In genomic region chr1:91871994-91872393, GRCh38 we compare ENCODE assay signal across 14 cellular contexts. TPM values are rescaled to one million over a fixed set of nuclear protein-coding genes. Genes with fewer than 3 reads are reported as not detected.
DNase-seq lines count a peak whose midpoint lies in the region; ATAC-seq and TF ChIP-seq lines count a peak whose summit lies in the region.
"Had no signal": no experiment of that assay in that cellular context is flagged by ENCODE, and none has a peak within 500 bp of the region (broad histone marks: within the 10 kb centered on the region; RNA-seq: fewer than 3 reads in every experiment).

No MANE protein-coding gene starts in this region.

- H3K27ac Mint-ChIP-seq in MCF 10A (ENCODE audit: low read depth, unreplicated experiment) = peak overlapping the region; percentile 76
- no peak overlapping the region for H3K27ac Mint-ChIP-seq in activated CD4-positive, alpha-beta memory T cell treated with anti-CD3 and anti-CD28 coated beads, Interleukin-2, amount 10 ng/mL, durations not matched to agents 7 days and 5 days
- H3K27ac Mint-ChIP-seq: activated CD4-positive, alpha-beta memory T cell treated with anti-CD3 and anti-CD28 coated beads for 36 hours; mesothelial cell of epicardium had no signal

- no peak for TF ChIP-seq RAD21 in IMR-90 (IDR thresholded peaks at IDR 0.05; ENCODE audit: low read length)

- H2BK20ac ChIP-seq in IMR-90 (ENCODE audit: low read depth, low read length) = no peak overlapping the region

- no peaks in the 10 kb centered on the region for H3K27me3 ChIP-seq in BLaER1
- peaks cover 1% of the 10 kb centered on the region for H3K27me3 ChIP-seq in IMR-90 (ENCODE audit: control insufficient read depth, insufficient read depth, low read length)
- no peaks in the 10 kb centered on the region for H3K27me3 ChIP-seq in mesenchymal stem cell (ENCODE audit: control insufficient read depth in 1 of 2, insufficient read depth in 1 of 2, low read length in 2 of 2)

- H3K56ac ChIP-seq in IMR-90 (ENCODE audit: extremely low read depth, insufficient read depth, low read length) = no peak overlapping the region

- H2BK15ac ChIP-seq in IMR-90 (ENCODE audit: low read depth, low read length) (no peak overlapping the region), mesenchymal stem cell (ENCODE audit: low read depth, poor library complexity, severe bottlenecking) (no peak overlapping the region)

- H3K79me1 ChIP-seq in IMR-90 (ENCODE audit: low read depth in 1 of 2, low read length in 2 of 2) = peaks cover 16 to 38% of the 10 kb centered on the region in 2 experiments; a peak in 3 of 4 replicates
- peaks cover 55% of the 10 kb centered on the region for H3K79me1 ChIP-seq in mesenchymal stem cell (replicated peaks; ENCODE audit: low read length, poor library complexity, severe bottlenecking)

- H3K4me3 ChIP-seq in BLaER1 (no peak overlapping the region), IMR-90 (ENCODE audit: insufficient read depth, low read depth, low read length) (no peak overlapping the region), mesenchymal stem cell (ENCODE audit: insufficient read depth in 1 of 2, low read depth in 1 of 2, low read length in 2 of 2) (peak overlapping the region in 1 of 2 experiments; percentile 44)

- no peaks in the 10 kb centered on the region for H4K20me1 ChIP-seq in BLaER1
- H4K20me1 ChIP-seq in IMR-90 (ENCODE audit: insufficient read depth, low read length) = peaks cover 16% of the 10 kb centered on the region; the same call in 1 of the 2 replicates

- CTCF ChIA-PET in IMR-90 (lab: Yijun Ruan, JAX) (interaction anchor here (0.6 kb wide), 1 partner anchor 30 kb away, joined by 3 read pairs; no protein-coding TSS in a partner anchor), MCF 10A (lab: Yijun Ruan, JAX) (interaction anchor here (0.9 to 1.8 kb wide), 7 partner anchors 9 to 359 kb away, joined by 3 to 8 read pairs (median 4); no protein-coding TSS in a partner anchor)
- CTCF ChIA-PET in activated CD4-positive, alpha-beta memory T cell treated with anti-CD3 and anti-CD28 coated beads, Interleukin-2, amount 10 ng/mL, durations not matched to agents 7 days and 5 days (lab: Charles Lee) = interaction anchor here (0.6 to 1.6 kb wide), 2 partner anchors 12 to 13 kb away, joined by 5 to 9 read pairs; no protein-coding TSS in a partner anchor

- DNase-seq in IMR-90 (peak; percentile 64), MCF 10A (ENCODE audit: unreplicated experiment) (no peak), mesenchymal stem cell (no peak), SIG-M5 (lab: John Stamatoyannopoulos, UW) (no peak), foreskin melanocyte (no peak)
- no peak for DNase-seq in activated CD4-positive, alpha-beta memory T cell treated with anti-CD3 and anti-CD28 coated beads, Interleukin-2, amount 10 ng/mL, durations not matched to agents 7 days and 5 days
- DNase-seq: activated gamma-delta T cell, GOT3, NCI-H1048, NCI-H345 had no signal

- H3K4me1 ChIP-seq in BLaER1 = peaks cover 20% of the 10 kb centered on the region
- H3K4me1 ChIP-seq in IMR-90 (ENCODE audit: control insufficient read depth, insufficient read depth, low read length) = peaks cover 9% of the 10 kb centered on the region
- H3K4me1 ChIP-seq in mesenchymal stem cell (ENCODE audit: control insufficient read depth, insufficient read depth, low read depth, low read length) = peaks cover 8% of the 10 kb centered on the region

- no peak overlapping the region for H3K4ac ChIP-seq in IMR-90 (ENCODE audit: low read depth, low read length)
- no peak overlapping the region for H3K4ac ChIP-seq in mesenchymal stem cell (ENCODE audit: low read depth in 1 of 2, low read length in 2 of 2)

- no peaks in the 10 kb centered on the region for H3K9me3 Mint-ChIP-seq in MCF 10A (ENCODE audit: unreplicated experiment)
- no peaks in the 10 kb centered on the region for H3K9me3 Mint-ChIP-seq in activated CD4-positive, alpha-beta memory T cell treated with anti-CD3 and anti-CD28 coated beads, Interleukin-2, amount 10 ng/mL, durations not matched to agents 7 days and 5 days
- H3K9me3 Mint-ChIP-seq: activated CD4-positive, alpha-beta memory T cell treated with anti-CD3 and anti-CD28 coated beads for 36 hours; mesothelial cell of epicardium had no signal

- H3K4me1 Mint-ChIP-seq in MCF 10A (ENCODE audit: insufficient read depth, unreplicated experiment) = peaks cover 44% of the 10 kb centered on the region
- peaks cover 61% of the 10 kb centered on the region for H3K4me1 Mint-ChIP-seq in activated CD4-positive, alpha-beta memory T cell treated with anti-CD3 and anti-CD28 coated beads, Interleukin-2, amount 10 ng/mL, durations not matched to agents 7 days and 5 days

- H2AFZ ChIP-seq in IMR-90 (replicated peaks; ENCODE audit: low read length, poor library complexity) (no peak overlapping the region), mesenchymal stem cell (ENCODE audit: low read depth, low read length) (no peak overlapping the region)

- peak overlapping the region; percentile 37 for H3K4me3 Mint-ChIP-seq in MCF 10A (ENCODE audit: unreplicated experiment)
- H3K4me3 Mint-ChIP-seq in activated CD4-positive, alpha-beta memory T cell treated with anti-CD3 and anti-CD28 coated beads, Interleukin-2, amount 10 ng/mL, durations not matched to agents 7 days and 5 days = no peak overlapping the region
- H3K4me3 Mint-ChIP-seq: mesothelial cell of epicardium had no signal

- no peak overlapping the region for H2AK9ac ChIP-seq in IMR-90 (replicated peaks; ENCODE audit: low read depth, low read length, poor library complexity)

- H3K18ac ChIP-seq in IMR-90 (ENCODE audit: low read depth, low read length) = no peak overlapping the region; the same call in 1 of the 2 replicates
- H3K18ac ChIP-seq in mesenchymal stem cell (ENCODE audit: low read depth in 1 of 2, low read length in 2 of 2) = no peak overlapping the region

- intact Hi-C loops in IMR-90 (cut with micrococcal nuclease) (no loop called here), MCF 10A (cut with micrococcal nuclease) (no loop called here)

- H4K5ac ChIP-seq in IMR-90 (ENCODE audit: low read depth, low read length) = no peak overlapping the region

- H4K8ac ChIP-seq in IMR-90 (ENCODE audit: low read depth in 2 of 2, low read length in 2 of 2) (no peak overlapping the region), mesenchymal stem cell (ENCODE audit: low read length) (no peak overlapping the region)

- H3K23ac ChIP-seq in IMR-90 (ENCODE audit: low read depth, low read length) = no peak overlapping the region
- no peak overlapping the region for H3K23ac ChIP-seq in mesenchymal stem cell (ENCODE audit: low read length in 2 of 2)

- no peak overlapping the region for H2BK12ac ChIP-seq in mesenchymal stem cell (ENCODE audit: low read length in 2 of 2)

- H4K91ac ChIP-seq in IMR-90 (ENCODE audit: insufficient read depth, low read depth, low read length) (no peak overlapping the region), mesenchymal stem cell (ENCODE audit: low read length) (no peak overlapping the region)

- ATAC-seq in IMR-90 (ENCODE audit: low read depth) (peak; percentile 77), GM21390 (IDR thresholded peaks at IDR 0.05; ENCODE audit: unreplicated experiment) (no peak)

- H3K9me1 ChIP-seq in IMR-90 (ENCODE audit: insufficient read depth, low read length) = peaks cover 10% of the 10 kb centered on the region

- no peaks in the 10 kb centered on the region for H3K9me3 ChIP-seq in BLaER1
- H3K9me3 ChIP-seq in IMR-90 (ENCODE audit: control insufficient read depth, insufficient read depth, low read length) = no peaks in the 10 kb centered on the region
- no peaks in the 10 kb centered on the region for H3K9me3 ChIP-seq in mesenchymal stem cell (ENCODE audit: control insufficient read depth, low read length)

- H3K27ac ChIP-seq in BLaER1 (no peak overlapping the region), IMR-90 (ENCODE audit: insufficient read depth, low read length) (no peak overlapping the region), mesenchymal stem cell (ENCODE audit: low read length, poor library complexity, severe bottlenecking) (no peak overlapping the region)

- H3K9ac ChIP-seq in BLaER1 (no peak overlapping the region), IMR-90 (ENCODE audit: low read depth, low read length) (no peak overlapping the region), mesenchymal stem cell (ENCODE audit: low read length) (peak overlapping the region; percentile 23)

- no peak for TF ChIP-seq POLR2A in IMR-90 (IDR thresholded peaks at IDR 0.05; ENCODE audit: low read depth, low read length)

- no peaks in the 10 kb centered on the region for H3K36me3 ChIP-seq in BLaER1
- no peaks in the 10 kb centered on the region for H3K36me3 ChIP-seq in IMR-90 (ENCODE audit: control insufficient read depth, insufficient read depth, low read length)
- H3K36me3 ChIP-seq in mesenchymal stem cell (ENCODE audit: control insufficient read depth in 1 of 2, insufficient read depth in 2 of 2, low read depth in 1 of 2, low read length in 2 of 2) = peaks cover 0 to 45% of the 10 kb centered on the region in 2 experiments

- no peaks in the 10 kb centered on the region for H3K27me3 Mint-ChIP-seq in MCF 10A (ENCODE audit: insufficient read depth, unreplicated experiment)
- H3K27me3 Mint-ChIP-seq in activated CD4-positive, alpha-beta memory T cell treated with anti-CD3 and anti-CD28 coated beads, Interleukin-2, amount 10 ng/mL, durations not matched to agents 7 days and 5 days = peaks cover 8% of the 10 kb centered on the region
- H3K27me3 Mint-ChIP-seq: activated CD4-positive, alpha-beta memory T cell treated with anti-CD3 and anti-CD28 coated beads for 36 hours had no signal

- BruUV-seq in IMR-90 (replicated peaks; lab: Mats Ljungman, UMichigan) (no TSS peak), MCF 10A (replicated peaks; lab: Mats Ljungman, UMichigan) (no TSS peak)

- no CpG with 5 or more reads among the region's 2 CpGs for WGBS in IMR-90 (ENCODE audit: extremely low coverage in 2 of 2, insufficient read length in 1 of 2), 2 experiments
- 81% methylated on average over 2 of the region's 2 CpGs for WGBS in mesenchymal stem cell

- dilution Hi-C loops in IMR-90 (cut with HindIII; ENCODE audit: low sequenced_read_pairs, unreplicated experiment) = no loop called here

- H2AK5ac ChIP-seq in IMR-90 (ENCODE audit: low read depth, low read length) (no peak overlapping the region), mesenchymal stem cell (ENCODE audit: low read length, severe bottlenecking) (no peak overlapping the region)

- H2BK120ac ChIP-seq in IMR-90 (ENCODE audit: low read depth, low read length) = no peak overlapping the region
- H2BK120ac ChIP-seq in mesenchymal stem cell (ENCODE audit: low read depth, low read length) = no peak overlapping the region

- in situ Hi-C loops in IMR-90 (cut with MboI; ENCODE audit: low sequenced_read_pairs) = no loop called here

- H2BK5ac ChIP-seq in IMR-90 (ENCODE audit: low read depth, low read length, poor library complexity, severe bottlenecking) (no peak overlapping the region), mesenchymal stem cell (ENCODE audit: low read depth, low read length, poor library complexity, severe bottlenecking) (no peak overlapping the region)

- peak overlapping the region; percentile 67 for H3K4me2 ChIP-seq in BLaER1
- H3K4me2 ChIP-seq in IMR-90 (ENCODE audit: low read depth, low read length) = peak overlapping the region; percentile 70
- no peak overlapping the region for H3K4me2 ChIP-seq in mesenchymal stem cell (ENCODE audit: low read length, poor library complexity, severe bottlenecking)

- H3K14ac ChIP-seq in IMR-90 (replicated peaks; ENCODE audit: low read depth, low read length) = no peak overlapping the region
- H3K14ac ChIP-seq in mesenchymal stem cell (ENCODE audit: low read length in 2 of 2) = no peak overlapping the region

- POLR2A ChIA-PET in IMR-90 (lab: Charles Lee; ENCODE audit: unreplicated experiment) = no interaction called here
- POLR2A ChIA-PET in MCF 10A (lab: Yijun Ruan, JAX) = interaction anchor here (0.7 to 3.5 kb wide), 10 partner anchors 8 to 309 kb away, joined by 3 to 27 read pairs (median 4); partner anchors contain the start of gene TGFBR3
- POLR2A ChIA-PET in activated CD4-positive, alpha-beta memory T cell treated with anti-CD3 and anti-CD28 coated beads, Interleukin-2, amount 10 ng/mL, durations not matched to agents 7 days and 5 days (lab: Charles Lee) = interaction anchor here (0.9 to 1.8 kb wide), 4 partner anchors 9 to 119 kb away, joined by 3 to 7 read pairs (median 4); partner anchors contain the start of gene TGFBR3

- H3K36me3 Mint-ChIP-seq in MCF 10A (ENCODE audit: insufficient read depth, unreplicated experiment) = peaks cover 6% of the 10 kb centered on the region
- H3K36me3 Mint-ChIP-seq in activated CD4-positive, alpha-beta memory T cell treated with anti-CD3 and anti-CD28 coated beads, Interleukin-2, amount 10 ng/mL, durations not matched to agents 7 days and 5 days (ENCODE audit: low read depth) = peaks cover 17% of the 10 kb centered on the region
- H3K36me3 Mint-ChIP-seq: activated CD4-positive, alpha-beta memory T cell treated with anti-CD3 and anti-CD28 coated beads for 36 hours; mesothelial cell of epicardium had no signal

- no peak for TF ChIP-seq CTCF in IMR-90 (conservative IDR thresholded peaks at IDR 0.05; ENCODE audit: low read depth, low read length)
- no peak for TF ChIP-seq CTCF in MCF 10A (IDR thresholded peaks at IDR 0.05; ENCODE audit: unreplicated experiment)

RNA-seq across cellular contexts. Expression of gene TGFBR3, which starts 14.0 kb away (rescaled TPM):
- total RNA-seq in IMR-90 (2012; rRNA removed) (8.3 and 11.3 TPM in 2 replicates), MCF 10A (2022) (7.0 and 12.0 TPM in 2 replicates)
- 3.0 and 4.0 TPM in 2 replicates for polyA plus RNA-seq in IMR-90 (2012; rRNA removed)
- 2.6 and 2.7 TPM in 2 replicates for polyA plus RNA-seq in IMR-90 (2012; cell fraction: cytosol; rRNA removed)
- polyA plus RNA-seq in IMR-90 (2012; cell fraction: nucleus; rRNA removed; ENCODE audit: low replicate concordance) = 2.5 and 8.0 TPM in 2 replicates
- polyA plus RNA-seq in mesenchymal stem cell (2013, experiment 1 of 2) = 10.0 TPM
- polyA plus RNA-seq in mesenchymal stem cell (2013, experiment 2 of 2) = 10.3 TPM
- total RNA-seq in activated CD4-positive, alpha-beta memory T cell treated with anti-CD3 and anti-CD28 coated beads, Interleukin-2, amount 10 ng/mL, durations not matched to agents 7 days and 5 days = 10 to 100 TPM; 35.9 to 41.6 TPM
